Comparison of ENCODE assay signal across 24 cellular contexts in genomic region chr18:26526128-26526965, GRCh38. TPM values are rescaled to one million over a fixed set of nuclear protein-coding genes. Genes with fewer than 3 reads are reported as not detected.
DNase-seq lines count a peak whose midpoint lies in the region; ATAC-seq and TF ChIP-seq lines count a peak whose summit lies in the region.
"Had no signal": no experiment of that assay in that cellular context is flagged by ENCODE, and none has a peak within 500 bp of the region (broad histone marks: within the 10 kb centered on the region; RNA-seq: fewer than 3 reads in every experiment).

No MANE protein-coding gene starts in this region.

- no peaks in the 10 kb centered on the region for H3K9me3 Mint-ChIP-seq in IgD-negative memory B cell
- H3K9me3 Mint-ChIP-seq: stimulated activated naive B cell treated with anti-CD40 and anti-IgM and Interleukin-4, amounts not matched to agents 10 μg/mL and 1 μg/mL and 100 μg/mL, for 72 hours had no signal

- H3K9ac ChIP-seq in mesenchymal stem cell (ENCODE audit: low read length): no peak overlapping the region

- peak overlapping the region; percentile 69 for H2AK5ac ChIP-seq in mesenchymal stem cell (ENCODE audit: low read length, severe bottlenecking)

- no peaks in the 10 kb centered on the region for H3K9me3 ChIP-seq in mesenchymal stem cell (ENCODE audit: control insufficient read depth, low read length)
- H3K9me3 ChIP-seq: BE2C, SJSA1, spleen had no signal

- H2BK5ac ChIP-seq in mesenchymal stem cell (ENCODE audit: low read depth, low read length, poor library complexity, severe bottlenecking): no peak overlapping the region

- H3K79me1 ChIP-seq in mesenchymal stem cell (replicated peaks; ENCODE audit: low read length, poor library complexity, severe bottlenecking): peaks cover 40% of the 10 kb centered on the region

- no peak overlapping the region for H3K4ac ChIP-seq in mesenchymal stem cell (ENCODE audit: low read depth in 1 of 2, low read length in 2 of 2)

- no peaks in the 10 kb centered on the region for H3K27me3 ChIP-seq in mesenchymal stem cell (ENCODE audit: control insufficient read depth in 1 of 2, insufficient read depth in 1 of 2, low read length in 2 of 2)
- H3K27me3 ChIP-seq: BE2C, SJSA1, spleen had no signal

- no peak overlapping the region for H4K91ac ChIP-seq in mesenchymal stem cell (ENCODE audit: low read length)

- H2BK120ac ChIP-seq in mesenchymal stem cell (ENCODE audit: low read depth, low read length): no peak overlapping the region

- peak overlapping the region in 2 of 3 donors; percentile 76 to 79 for H3K27ac Mint-ChIP-seq in IgD-negative memory B cell
- H3K27ac Mint-ChIP-seq: activated CD4-positive, alpha-beta T cell treated with anti-CD3 and anti-CD28 coated beads for 36 hours; stimulated activated naive B cell treated with anti-CD40 and anti-IgM and Interleukin-4, amounts not matched to agents 10 μg/mL and 1 μg/mL and 100 μg/mL, for 72 hours had no signal

- H2BK12ac ChIP-seq in mesenchymal stem cell (ENCODE audit: low read length in 2 of 2): no peak overlapping the region

- ATAC-seq in HG03565 (IDR thresholded peaks at IDR 0.05; ENCODE audit: unreplicated experiment) (no peak), HG02870 (IDR thresholded peaks at IDR 0.05; ENCODE audit: unreplicated experiment) (no peak)
- ATAC-seq: activated CD4-positive, alpha-beta T cell treated with anti-CD3 and anti-CD28 coated beads for 36 hours; stimulated activated naive B cell treated with anti-CD40 and anti-IgM and Interleukin-4, amounts not matched to agents 10 μg/mL and 1 μg/mL and 100 μg/mL, for 72 hours had no signal

- no peak overlapping the region for H3K4me3 Mint-ChIP-seq in IgD-negative memory B cell
- H3K4me3 Mint-ChIP-seq: activated CD4-positive, alpha-beta T cell treated with anti-CD3 and anti-CD28 coated beads for 36 hours; stimulated activated naive B cell treated with anti-CD40 and anti-IgM and Interleukin-4, amounts not matched to agents 10 μg/mL and 1 μg/mL and 100 μg/mL, for 72 hours had no signal

- peaks cover 10% of the 10 kb centered on the region for H3K4me1 ChIP-seq in mesenchymal stem cell (ENCODE audit: control insufficient read depth, insufficient read depth, low read depth, low read length)
- H3K4me1 ChIP-seq: BE2C, spleen had no signal

- H2AFZ ChIP-seq in mesenchymal stem cell (ENCODE audit: low read depth, low read length): no peak overlapping the region

- no peak for TF ChIP-seq CTCF in AG10803 (conservative IDR thresholded peaks at IDR 0.05; ENCODE audit: low read length)

- no peaks in the 10 kb centered on the region for H3K27me3 Mint-ChIP-seq in IgD-negative memory B cell
- H3K27me3 Mint-ChIP-seq: activated CD4-positive, alpha-beta T cell treated with anti-CD3 and anti-CD28 coated beads for 36 hours; stimulated activated naive B cell treated with anti-CD40 and anti-IgM and Interleukin-4, amounts not matched to agents 10 μg/mL and 1 μg/mL and 100 μg/mL, for 72 hours had no signal

- peak overlapping the region; percentile 31 for H3K4me2 ChIP-seq in mesenchymal stem cell (ENCODE audit: low read length, poor library complexity, severe bottlenecking)

- no peak overlapping the region for H3K14ac ChIP-seq in mesenchymal stem cell (ENCODE audit: low read length in 2 of 2)

- no peak overlapping the region for H4K8ac ChIP-seq in mesenchymal stem cell (ENCODE audit: low read length)

- no peak overlapping the region for H3K18ac ChIP-seq in mesenchymal stem cell (ENCODE audit: low read depth in 1 of 2, low read length in 2 of 2)

- no peak overlapping the region for H3K23ac ChIP-seq in mesenchymal stem cell (ENCODE audit: low read length in 2 of 2)

- no peaks in the 10 kb centered on the region for H3K36me3 Mint-ChIP-seq in IgD-negative memory B cell
- H3K36me3 Mint-ChIP-seq: stimulated activated naive B cell treated with anti-CD40 and anti-IgM and Interleukin-4, amounts not matched to agents 10 μg/mL and 1 μg/mL and 100 μg/mL, for 72 hours had no signal

- DNase-seq in AG10803 (ENCODE audit: low read depth): peak; percentile 21
- DNase-seq in dedifferentiated amniotic fluid mesenchymal stem cell (ENCODE audit: extremely low spot score): peak; percentile 33
- DNase-seq in mesenchymal stem cell: no peak
- no peak for DNase-seq in NCI-H2081 treated with DMSO at 0.1 percent for 48 hours (lab: John Stamatoyannopoulos, UW)
- DNase-seq in NCI-H526 (lab: John Stamatoyannopoulos, UW): no peak
- DNase-seq: activated CD4-positive, alpha-beta T cell treated with anti-CD3 and anti-CD28 coated beads for 36 hours; activated CD8-positive, alpha-beta memory T cell treated with anti-CD3 and anti-CD28 coated beads for 24 hours; activated gamma-delta T cell treated with Interleukin-2 at 50 U/mL for 16 hours; activated T-cell treated with anti-CD3 and anti-CD28 coated beads, Interleukin-2, amount 50 U/mL, for 1 hour; BE2C; COR-L47; cortex of kidney; DMS79 treated with DMSO at 0.1 percent for 48 hours; GOT3; KBM-7; NCI-H524; nucleus accumbens; spleen; stimulated activated CD4-positive, alpha-beta T cell treated with anti-CD3 and anti-CD28 coated beads, Interleukin-4, amount 100 ng/mL, for 24 hours; stimulated activated naive B cell treated with anti-CD40 and anti-IgM and Interleukin-4, amounts not matched to agents 10 μg/mL and 1 μg/mL and 100 μg/mL, for 72 hours had no signal

- H3K4me3 ChIP-seq in AG10803 (ENCODE audit: low read length): no peak overlapping the region
- H3K4me3 ChIP-seq in mesenchymal stem cell (ENCODE audit: insufficient read depth in 1 of 2, low read depth in 1 of 2, low read length in 2 of 2): no peak overlapping the region
- H3K4me3 ChIP-seq: SJSA1, spleen had no signal

- 80% methylated on average over 9 of the region's 12 CpGs for WGBS in mesenchymal stem cell

- peak overlapping the region; percentile 55 for H3K27ac ChIP-seq in mesenchymal stem cell (ENCODE audit: low read length, poor library complexity, severe bottlenecking)
- H3K27ac ChIP-seq: SJSA1, spleen had no signal

- H3K36me3 ChIP-seq in mesenchymal stem cell (ENCODE audit: control insufficient read depth in 1 of 2, insufficient read depth in 2 of 2, low read depth in 1 of 2, low read length in 2 of 2): no peaks in the 10 kb centered on the region
- H3K36me3 ChIP-seq: BE2C, SJSA1, spleen had no signal

- H3K4me1 Mint-ChIP-seq in IgD-negative memory B cell: peaks cover 0 to 2% (median 1%) of the 10 kb centered on the region in 3 donors
- H3K4me1 Mint-ChIP-seq: activated CD4-positive, alpha-beta T cell treated with anti-CD3 and anti-CD28 coated beads for 36 hours had no signal

- no peak overlapping the region for H2BK15ac ChIP-seq in mesenchymal stem cell (ENCODE audit: low read depth, poor library complexity, severe bottlenecking)

RNA-seq across cellular contexts. Expression of gene KCTD1, which starts 22.0 kb away (rescaled TPM):
- polyA plus RNA-seq in IgD-negative memory B cell: 0.55 TPM
- polyA plus RNA-seq in mesenchymal stem cell (2013, experiment 1 of 2): 9.8 TPM
- polyA plus RNA-seq in mesenchymal stem cell (2013, experiment 2 of 2): 8.9 TPM

Comparison
In these comparisons a context has a peak if more than half of its experiments do, and no peak if none do; other contexts are left out.
1. DNase-seq: peak in AG10803 (single experiment) and dedifferentiated amniotic fluid mesenchymal stem cell (single experiment); none in mesenchymal stem cell (single experiment), NCI-H2081 treated with DMSO at 0.1 percent for 48 hours (single experiment) and NCI-H526 (0 of 2).